ENCODE assay signal across 13 cellular contexts in the genomic region with DNA sequence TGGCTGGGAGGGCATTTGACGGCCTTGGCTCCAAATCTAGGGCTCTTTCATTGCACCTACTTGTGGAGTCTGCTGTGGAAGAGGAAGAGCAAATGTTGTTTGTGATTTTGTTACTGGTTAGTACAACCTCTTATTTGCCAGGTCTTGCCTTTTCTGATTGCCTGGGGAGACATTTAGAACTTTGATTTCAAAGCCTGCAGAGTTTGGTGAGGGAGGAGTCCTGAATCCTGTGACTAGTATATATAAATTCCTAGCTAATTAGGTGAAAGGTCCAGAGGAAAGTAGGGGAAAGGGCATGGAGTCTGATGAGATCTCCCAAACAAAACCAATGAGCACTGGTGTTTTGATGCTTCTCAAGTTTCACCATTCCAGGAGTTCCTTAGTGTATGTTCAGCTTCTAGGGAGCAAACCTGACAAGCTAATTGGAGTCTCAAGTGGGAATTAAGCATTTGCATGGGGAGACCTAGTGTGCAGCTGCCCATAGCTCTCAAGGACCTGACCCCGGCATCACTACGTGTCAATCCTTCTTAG. TPM values are rescaled to one million over a fixed set of nuclear protein-coding genes. Genes with fewer than 3 reads are reported as not detected.
A peak's percentile ranks its signal among the peaks of the same experiment; 100 is the strongest.
DNase-seq lines count a peak whose midpoint lies in the region; ATAC-seq and TF ChIP-seq lines count a peak whose summit lies in the region.
"Had no signal": no experiment of that assay in that cellular context is flagged by ENCODE, and none has a peak within 500 bp of the region (broad histone marks: within the 10 kb centered on the region; RNA-seq: fewer than 3 reads in every experiment).

No MANE protein-coding gene starts in this region.

- H3K36me3 ChIP-seq in right atrium auricular region (no peaks in the 10 kb centered on the region), adipocyte (ENCODE audit: control insufficient read depth, insufficient read depth, low read length, severe bottlenecking) (no peaks in the 10 kb centered on the region), spleen (no peaks in the 10 kb centered on the region), upper lobe of left lung (no peaks in the 10 kb centered on the region)
- H3K36me3 ChIP-seq in effector memory CD4-positive, alpha-beta T cell (ENCODE audit: control insufficient read depth, insufficient read depth, low read length), result no peaks in the 10 kb centered on the region

- peaks cover 17% of the 10 kb centered on the region for H3K4me1 Mint-ChIP-seq in type B pancreatic cell (ENCODE audit: unreplicated experiment)

- H3K4me1 ChIP-seq in right atrium auricular region (peaks cover 0 to 21% of the 10 kb centered on the region in 2 donors), adipocyte (ENCODE audit: control insufficient read depth, insufficient read depth, low read length) (peaks cover 17% of the 10 kb centered on the region), spleen (no peaks in the 10 kb centered on the region), upper lobe of left lung (peaks cover 0 to 20% (median 15%) of the 10 kb centered on the region in 4 donors)
- no peaks in the 10 kb centered on the region for H3K4me1 ChIP-seq in effector memory CD4-positive, alpha-beta T cell (ENCODE audit: control insufficient read depth, insufficient read depth, low read length, poor library complexity, severe bottlenecking)

- peak overlapping the region; percentile 0 for H3K4me3 Mint-ChIP-seq in type B pancreatic cell
- H3K4me3 Mint-ChIP-seq: dendritic cell treated with granulocyte-macrophage colony-stimulating factor and Interleukin-4, amounts not matched to agents 40 ng/mL and 50 ng/mL, for 4 days; T-helper 1 cell treated with Interleukin-12 subunit alpha and Interleukin-12 subunit beta and Interleukin-4 antibody, amounts not matched to agents 30 μg/mL and 1 μg/mL, for 36 hours had no signal

- H3K36me3 Mint-ChIP-seq in type B pancreatic cell, result peaks cover 3% of the 10 kb centered on the region

- TF ChIP-seq CTCF in right atrium auricular region (IDR thresholded peaks at IDR 0.05) (no peak), type B pancreatic cell (conservative IDR thresholded peaks at IDR 0.05) (no peak), spleen (IDR thresholded peaks at IDR 0.05 in 8 of 11, conservative IDR thresholded peaks at IDR 0.05 in 3 of 11) (no peak), upper lobe of left lung (IDR thresholded peaks at IDR 0.05) (no peak)

- TF ChIP-seq POLR2A in spleen (IDR thresholded peaks at IDR 0.05) (no peak), upper lobe of left lung (IDR thresholded peaks at IDR 0.05) (no peak)

- no peaks in the 10 kb centered on the region for H3K9me3 Mint-ChIP-seq in type B pancreatic cell
- H3K9me3 Mint-ChIP-seq: dendritic cell treated with granulocyte-macrophage colony-stimulating factor and Interleukin-4, amounts not matched to agents 40 ng/mL and 50 ng/mL, for 4 days; T-helper 1 cell treated with Interleukin-12 subunit alpha and Interleukin-12 subunit beta and Interleukin-4 antibody, amounts not matched to agents 30 μg/mL and 1 μg/mL, for 36 hours had no signal

- WGBS in spleen, 5 donors, result 62 to 82% (median 75%) methylated on average over 3 of the region's 3 CpGs
- 51 to 71% methylated on average over 3 of the region's 3 CpGs for WGBS in upper lobe of left lung, 2 donors

- H3K27ac ChIP-seq in right atrium auricular region (peak overlapping the region in 1 of 2 donors; percentile 78), spleen (no peak overlapping the region), upper lobe of left lung (no peak overlapping the region)
- no peak overlapping the region for H3K27ac ChIP-seq in effector memory CD4-positive, alpha-beta T cell (ENCODE audit: insufficient read depth, low read length, poor library complexity, severe bottlenecking)

- ATAC-seq in Right ventricle myocardium inferior (peak; percentile 66), upper lobe of left lung (ENCODE audit: low FRiP score in 2 of 2) (no peak)

- no peaks in the 10 kb centered on the region for H3K27me3 ChIP-seq in right atrium auricular region
- H3K27me3 ChIP-seq in adipocyte (replicated peaks; ENCODE audit: control insufficient read depth, insufficient read depth, low read length), result peaks cover 14% of the 10 kb centered on the region
- H3K27me3 ChIP-seq in effector memory CD4-positive, alpha-beta T cell (replicated peaks; ENCODE audit: control insufficient read depth, insufficient read depth, low read length, poor library complexity, severe bottlenecking), result no peaks in the 10 kb centered on the region
- H3K27me3 ChIP-seq in spleen (replicated peaks in 1 of 7), result peaks cover 0 to 6% (median 0%) of the 10 kb centered on the region in 7 donors
- no peaks in the 10 kb centered on the region for H3K27me3 ChIP-seq in upper lobe of left lung

- H3K27me3 Mint-ChIP-seq in type B pancreatic cell, result no peaks in the 10 kb centered on the region
- H3K27me3 Mint-ChIP-seq: dendritic cell treated with granulocyte-macrophage colony-stimulating factor and Interleukin-4, amounts not matched to agents 40 ng/mL and 50 ng/mL, for 4 days had no signal

- DNase-seq in Right ventricle myocardium inferior (ENCODE audit: missing footprints) (no peak), right atrium auricular region (ENCODE audit: low spot score) (no peak), adipocyte (ENCODE audit: low read depth) (peak; percentile 65), islet precursor cell (peak; percentile 69), type B pancreatic cell (ENCODE audit: extremely low spot score, unreplicated experiment) (no peak), spleen (no peak), upper lobe of left lung (no peak)
- no peak for DNase-seq in effector memory CD4-positive, alpha-beta T cell
- DNase-seq: AML-193, NCI-H1930 had no signal

- no peak overlapping the region for H3K4me3 ChIP-seq in right atrium auricular region
- peak overlapping the region; percentile 4 for H3K4me3 ChIP-seq in adipocyte (ENCODE audit: low read length)
- H3K4me3 ChIP-seq in effector memory CD4-positive, alpha-beta T cell (ENCODE audit: insufficient read depth, low read depth, low read length, poor library complexity, severe bottlenecking), result no peak overlapping the region
- H3K4me3 ChIP-seq in spleen, result no peak overlapping the region
- no peak overlapping the region for H3K4me3 ChIP-seq in upper lobe of left lung
- H3K4me3 ChIP-seq: skin epidermis had no signal

- no peaks in the 10 kb centered on the region for H3K9me3 ChIP-seq in right atrium auricular region
- no peaks in the 10 kb centered on the region for H3K9me3 ChIP-seq in adipocyte (ENCODE audit: control insufficient read depth, low read length)
- no peaks in the 10 kb centered on the region for H3K9me3 ChIP-seq in effector memory CD4-positive, alpha-beta T cell (ENCODE audit: control insufficient read depth, low read length)
- H3K9me3 ChIP-seq in spleen, result no peaks in the 10 kb centered on the region
- no peaks in the 10 kb centered on the region for H3K9me3 ChIP-seq in upper lobe of left lung

- no peak for TF ChIP-seq EP300 in upper lobe of left lung (IDR thresholded peaks at IDR 0.05)

- no peak overlapping the region for H3K9ac ChIP-seq in adipocyte (ENCODE audit: low read length)

- peak overlapping the region; percentile 9 for H3K27ac Mint-ChIP-seq in type B pancreatic cell
- H3K27ac Mint-ChIP-seq: dendritic cell treated with granulocyte-macrophage colony-stimulating factor and Interleukin-4, amounts not matched to agents 40 ng/mL and 50 ng/mL, for 4 days; T-helper 1 cell treated with Interleukin-12 subunit alpha and Interleukin-12 subunit beta and Interleukin-4 antibody, amounts not matched to agents 30 μg/mL and 1 μg/mL, for 36 hours had no signal

- intact Hi-C loops in Right ventricle myocardium inferior (cut with DNase I) (no loop called here), spleen (cut with DNase I; ENCODE audit: low total_unique reads) (no loop called here)

RNA-seq across cellular contexts. Expression of gene HMGCS2, which starts 5.1 kb away (rescaled TPM):
- 161 TPM for total RNA-seq in Right ventricle myocardium inferior
- total RNA-seq in right atrium auricular region, result 10 to 100 TPM; 12.4 to 43.8 TPM
- 19.1 and 34.7 TPM in 2 replicates for total RNA-seq in type B pancreatic cell (ENCODE audit: low replicate concordance)
- total RNA-seq in spleen, result not detected
- polyA plus RNA-seq in spleen, result under 1 TPM in 2 of 3 donors, not detected in 1; 0.06 to 0.11 TPM
- 1 to 10 TPM in 3 of 6 donors, under 1 TPM in 2, not detected in 1; 0.31 to 5.9 (median 1.2) TPM for total RNA-seq in upper lobe of left lung

RNA-seq across cellular contexts. Expression of gene REG4, which starts 37.5 kb away (rescaled TPM):
- not detected for total RNA-seq in Right ventricle myocardium inferior
- not detected for total RNA-seq in right atrium auricular region
- 4.3 and 5.8 TPM in 2 replicates for total RNA-seq in type B pancreatic cell (ENCODE audit: low replicate concordance)
- under 1 TPM in 1 of 7 donors, not detected in 6; 0.40 TPM for total RNA-seq in spleen
- under 1 TPM in 1 of 3 donors, not detected in 2; 0.24 TPM for polyA plus RNA-seq in spleen
- total RNA-seq in upper lobe of left lung, result not detected

Comparison
In these comparisons a context has a peak if more than half of its experiments do, and no peak if none do; other contexts are left out.
1. DNase-seq: peak in adipocyte (single experiment) and islet precursor cell (single experiment); none in Right ventricle myocardium inferior (single experiment), right atrium auricular region (single experiment), type B pancreatic cell (single experiment), effector memory CD4-positive, alpha-beta T cell (0 of 3), spleen (single experiment) and upper lobe of left lung (0 of 2).